ENCODE assay signal across 18 cellular contexts in the genomic region with DNA sequence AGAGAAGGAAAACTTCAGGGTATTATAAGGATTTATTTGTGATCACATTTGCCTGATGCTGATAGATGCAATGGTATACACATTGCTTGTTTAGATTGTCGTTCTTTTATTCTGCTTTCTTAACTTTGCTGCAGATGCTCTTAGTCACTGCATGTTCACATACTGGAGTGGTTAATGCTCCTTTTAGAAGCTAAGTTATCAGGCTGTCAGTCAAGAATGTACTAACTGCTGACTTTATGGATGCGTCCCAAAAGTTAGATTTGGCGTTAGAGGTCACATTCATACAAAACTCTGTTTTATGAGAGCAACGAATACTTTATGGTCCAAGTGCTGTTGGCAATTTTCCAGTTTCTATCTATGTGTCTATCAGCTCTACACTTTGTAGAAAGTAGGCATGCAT.
DNase-seq lines count a peak whose midpoint lies in the region; ATAC-seq, FAIRE-seq and TF ChIP-seq lines count a peak whose summit lies in the region.
"Had no signal": no experiment of that assay in that cellular context is flagged by ENCODE, and none has a peak within 500 bp of the region (broad histone marks: within the 10 kb centered on the region; RNA-seq: fewer than 3 reads in every experiment).

No MANE protein-coding gene starts in this region.

- TF ChIP-seq EP300 in SK-N-SH (IDR thresholded peaks at IDR 0.05; ENCODE audit: borderline replicate concordance in 1 of 2, low read depth in 1 of 2, low read length in 1 of 2): no peak

- H3K9me3 ChIP-seq in SK-N-SH (no peaks in the 10 kb centered on the region), mesenchymal stem cell (ENCODE audit: control insufficient read depth, low read length) (peaks cover 5% of the 10 kb centered on the region)
- H3K9me3 ChIP-seq: HAP-1 had no signal

- peaks cover 17% of the 10 kb centered on the region for H3K79me1 ChIP-seq in mesenchymal stem cell (replicated peaks; ENCODE audit: low read length, poor library complexity, severe bottlenecking)

- H4K91ac ChIP-seq in mesenchymal stem cell (ENCODE audit: low read length): no peak overlapping the region

- no peak overlapping the region for H3K27ac ChIP-seq in SK-N-SH (ENCODE audit: low read depth in 2 of 2, low read length in 1 of 2)
- H3K27ac ChIP-seq in mesenchymal stem cell (ENCODE audit: low read length, poor library complexity, severe bottlenecking): no peak overlapping the region

- no peaks in the 10 kb centered on the region for H3K36me3 ChIP-seq in SK-N-SH (replicated peaks in 1 of 2; ENCODE audit: control insufficient read depth in 1 of 2, insufficient read depth in 2 of 2, low read length in 1 of 2)
- no peaks in the 10 kb centered on the region for H3K36me3 ChIP-seq in mesenchymal stem cell (ENCODE audit: control insufficient read depth in 1 of 2, insufficient read depth in 2 of 2, low read depth in 1 of 2, low read length in 2 of 2)
- H3K36me3 ChIP-seq: HAP-1 had no signal

- ATAC-seq in GM21529 (IDR thresholded peaks at IDR 0.05; ENCODE audit: unreplicated experiment): no peak
- ATAC-seq: activated CD4-positive, CD25-positive, alpha-beta regulatory T cell treated with anti-CD3 and anti-CD28 coated beads, Interleukin-2, amount 50 U/mL, for 24 hours; sciatic nerve had no signal

- no peak overlapping the region for H2BK12ac ChIP-seq in mesenchymal stem cell (ENCODE audit: low read length in 2 of 2)

- 78% methylated on average over 4 of the region's 4 CpGs for WGBS in SK-N-SH (ENCODE audit: low lambda C conversion rate)
- 50% methylated on average over 2 of the region's 4 CpGs for WGBS in mesenchymal stem cell

- H3K4me2 ChIP-seq in SK-N-SH (no peak overlapping the region), mesenchymal stem cell (ENCODE audit: low read length, poor library complexity, severe bottlenecking) (no peak overlapping the region)

- TF ChIP-seq CTCF in SK-N-SH (IDR thresholded peaks at IDR 0.05) (no peak), fibroblast of mammary gland (conservative IDR thresholded peaks at IDR 0.05; ENCODE audit: control insufficient read depth, insufficient read depth, low read depth, low read length) (no peak)

- H2BK5ac ChIP-seq in mesenchymal stem cell (ENCODE audit: low read depth, low read length, poor library complexity, severe bottlenecking): no peak overlapping the region

- H2AK5ac ChIP-seq in mesenchymal stem cell (ENCODE audit: low read length, severe bottlenecking): no peak overlapping the region

- H3K9ac ChIP-seq in SK-N-SH (no peak overlapping the region), mesenchymal stem cell (ENCODE audit: low read length) (no peak overlapping the region)

- H3K23ac ChIP-seq in mesenchymal stem cell (ENCODE audit: low read length in 2 of 2): no peak overlapping the region

- FAIRE-seq in GM19239 (lab: Jason Lieb, UNC): peak; percentile 53

- no peak overlapping the region for H2BK15ac ChIP-seq in mesenchymal stem cell (ENCODE audit: low read depth, poor library complexity, severe bottlenecking)

- no peaks in the 10 kb centered on the region for H3K27me3 ChIP-seq in SK-N-SH (ENCODE audit: insufficient read depth)
- H3K27me3 ChIP-seq in mesenchymal stem cell (ENCODE audit: control insufficient read depth in 1 of 2, insufficient read depth in 1 of 2, low read length in 2 of 2): no peaks in the 10 kb centered on the region

- no peaks in the 10 kb centered on the region for H4K20me1 ChIP-seq in SK-N-SH (ENCODE audit: insufficient read depth)

- H3K4me3 ChIP-seq in SK-N-SH (ENCODE audit: low read depth in 2 of 2, low read length in 1 of 2): no peak overlapping the region
- H3K4me3 ChIP-seq in fibroblast of mammary gland (ENCODE audit: control insufficient read depth, low read depth, low read length): no peak overlapping the region
- no peak overlapping the region for H3K4me3 ChIP-seq in mesenchymal stem cell (ENCODE audit: insufficient read depth in 1 of 2, low read depth in 1 of 2, low read length in 2 of 2)
- H3K4me3 ChIP-seq: HAP-1, lung had no signal

- no peak overlapping the region for H4K8ac ChIP-seq in mesenchymal stem cell (ENCODE audit: low read length)

- H3K4me1 ChIP-seq in SK-N-SH (ENCODE audit: control insufficient read depth in 1 of 2, insufficient read depth in 2 of 2, low read depth in 1 of 2, low read length in 1 of 2) (peaks cover 0 to 17% of the 10 kb centered on the region in 2 experiments; a peak in 3 of 4 replicates), mesenchymal stem cell (ENCODE audit: control insufficient read depth, insufficient read depth, low read depth, low read length) (peaks cover 2% of the 10 kb centered on the region)

- POLR2A ChIA-PET in SK-N-SH (lab: Yijun Ruan, JAX): no interaction called here

- no peak overlapping the region for H3K18ac ChIP-seq in mesenchymal stem cell (ENCODE audit: low read depth in 1 of 2, low read length in 2 of 2)

- H3K79me2 ChIP-seq in SK-N-SH (ENCODE audit: insufficient read depth): no peaks in the 10 kb centered on the region

- DNase-seq in GM19239 (ENCODE audit: insufficient read length, low spot score): no peak
- no peak for DNase-seq in SK-N-SH
- peak; percentile 68 for DNase-seq in fibroblast of mammary gland (ENCODE audit: low read depth)
- peak; percentile 41 for DNase-seq in mesenchymal stem cell
- DNase-seq in NCI-H82 (lab: John Stamatoyannopoulos, UW): no peak
- DNase-seq in cerebellar cortex (ENCODE audit: low spot score): no peak
- DNase-seq in activated CD4-positive, alpha-beta T cell treated with anti-CD3 and anti-CD28 coated beads, Interleukin-2, amount 50 U/mL, for 1 hour: no peak
- DNase-seq: foreskin melanocyte; Kasumi-1; naive B cell; NCI-H69; OCI-M1; stimulated activated naive CD4-positive, alpha-beta T cell had no signal

- H3K9me2 ChIP-seq in SK-N-SH: no peaks in the 10 kb centered on the region

- H3K14ac ChIP-seq in mesenchymal stem cell (ENCODE audit: low read length in 2 of 2): no peak overlapping the region

- no peaks in the 10 kb centered on the region for H3F3A ChIP-seq in SK-N-SH (replicated peaks; ENCODE audit: insufficient read depth)

- H2BK120ac ChIP-seq in mesenchymal stem cell (ENCODE audit: low read depth, low read length): no peak overlapping the region

- CTCF ChIA-PET in SK-N-SH (lab: Yijun Ruan, JAX): interaction anchor here (0.6 to 2.5 kb wide), 9 partner anchors 8 to 447 kb away, joined by 3 to 13 read pairs (median 5); no protein-coding TSS in a partner anchor

- TF ChIP-seq RAD21 in SK-N-SH (IDR thresholded peaks at IDR 0.05; ENCODE audit: low read length): no peak

- H3K4ac ChIP-seq in mesenchymal stem cell (ENCODE audit: low read depth in 1 of 2, low read length in 2 of 2): no peak overlapping the region

- H2AFZ ChIP-seq in SK-N-SH (ENCODE audit: low read depth): no peak overlapping the region
- H2AFZ ChIP-seq in mesenchymal stem cell (ENCODE audit: low read depth, low read length): no peak overlapping the region

TF ChIP-seq in SK-N-SH, 30 proteins besides CTCF, POLR2A, EP300 and RAD21 (continues in another document):
- TF ChIP-seq TCF12 (IDR thresholded peaks at IDR 0.05) (peak; percentile 48; the same call in 1 of the 2 replicates), POLR2AphosphoS5 (IDR thresholded peaks at IDR 0.05; ENCODE audit: low read depth, low read length) (no peak), RFX5 (IDR thresholded peaks at IDR 0.05; ENCODE audit: low read length) (no peak), SMC3 (IDR thresholded peaks at IDR 0.05; ENCODE audit: low read depth, low read length) (no peak), NFIC (IDR thresholded peaks at IDR 0.05; ENCODE audit: borderline replicate concordance) (peak; percentile 10; the same call in 1 of the 2 replicates), RXRA (IDR thresholded peaks at IDR 0.05; ENCODE audit: borderline replicate concordance, low read depth) (no peak), CHD2 (IDR thresholded peaks at IDR 0.05; ENCODE audit: low read length, partially characterized antibody) (no peak), MEF2A (IDR thresholded peaks at IDR 0.05; ENCODE audit: borderline replicate concordance, low read depth) (no peak), TEAD4 (IDR thresholded peaks at IDR 0.05; ENCODE audit: borderline replicate concordance, insufficient read depth) (no peak), JUND (IDR thresholded peaks at IDR 0.05) (no peak)
- TF ChIP-seq, protein P1, sequence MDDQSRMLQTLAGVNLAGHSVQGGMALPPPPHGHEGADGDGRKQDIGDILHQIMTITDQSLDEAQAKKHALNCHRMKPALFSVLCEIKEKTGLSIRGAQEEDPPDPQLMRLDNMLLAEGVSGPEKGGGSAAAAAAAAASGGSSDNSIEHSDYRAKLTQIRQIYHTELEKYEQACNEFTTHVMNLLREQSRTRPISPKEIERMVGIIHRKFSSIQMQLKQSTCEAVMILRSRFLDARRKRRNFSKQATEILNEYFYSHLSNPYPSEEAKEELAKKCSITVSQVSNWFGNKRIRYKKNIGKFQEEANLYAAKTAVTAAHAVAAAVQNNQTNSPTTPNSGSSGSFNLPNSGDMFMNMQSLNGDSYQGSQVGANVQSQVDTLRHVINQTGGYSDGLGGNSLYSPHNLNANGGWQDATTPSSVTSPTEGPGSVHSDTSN (IDR thresholded peaks at IDR 0.05): peak; percentile 80
- TF ChIP-seq, protein P2, sequence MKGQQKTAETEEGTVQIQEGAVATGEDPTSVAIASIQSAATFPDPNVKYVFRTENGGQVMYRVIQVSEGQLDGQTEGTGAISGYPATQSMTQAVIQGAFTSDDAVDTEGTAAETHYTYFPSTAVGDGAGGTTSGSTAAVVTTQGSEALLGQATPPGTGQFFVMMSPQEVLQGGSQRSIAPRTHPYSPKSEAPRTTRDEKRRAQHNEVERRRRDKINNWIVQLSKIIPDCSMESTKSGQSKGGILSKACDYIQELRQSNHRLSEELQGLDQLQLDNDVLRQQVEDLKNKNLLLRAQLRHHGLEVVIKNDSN (IDR thresholded peaks at IDR 0.05; ENCODE audit: borderline replicate concordance, low read depth): no peak
- TF ChIP-seq, protein P3, sequence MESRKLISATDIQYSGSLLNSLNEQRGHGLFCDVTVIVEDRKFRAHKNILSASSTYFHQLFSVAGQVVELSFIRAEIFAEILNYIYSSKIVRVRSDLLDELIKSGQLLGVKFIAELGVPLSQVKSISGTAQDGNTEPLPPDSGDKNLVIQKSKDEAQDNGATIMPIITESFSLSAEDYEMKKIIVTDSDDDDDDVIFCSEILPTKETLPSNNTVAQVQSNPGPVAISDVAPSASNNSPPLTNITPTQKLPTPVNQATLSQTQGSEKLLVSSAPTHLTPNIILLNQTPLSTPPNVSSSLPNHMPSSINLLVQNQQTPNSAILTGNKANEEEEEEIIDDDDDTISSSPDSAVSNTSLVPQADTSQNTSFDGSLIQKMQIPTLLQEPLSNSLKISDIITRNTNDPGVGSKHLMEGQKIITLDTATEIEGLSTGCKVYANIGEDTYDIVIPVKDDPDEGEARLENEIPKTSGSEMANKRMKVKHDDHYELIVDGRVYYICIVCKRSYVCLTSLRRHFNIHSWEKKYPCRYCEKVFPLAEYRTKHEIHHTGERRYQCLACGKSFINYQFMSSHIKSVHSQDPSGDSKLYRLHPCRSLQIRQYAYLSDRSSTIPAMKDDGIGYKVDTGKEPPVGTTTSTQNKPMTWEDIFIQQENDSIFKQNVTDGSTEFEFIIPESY (IDR thresholded peaks at IDR 0.05; ENCODE audit: borderline replicate concordance, low read depth): no peak

Comparison
In these comparisons a context has a peak if more than half of its experiments do, and no peak if none do; other contexts are left out.
1. DNase-seq: peak in fibroblast of mammary gland (single experiment) and mesenchymal stem cell (single experiment); none in GM19239 (single experiment), SK-N-SH (single experiment), NCI-H82 (single experiment), cerebellar cortex (single experiment) and activated CD4-positive, alpha-beta T cell treated with anti-CD3 and anti-CD28 coated beads, Interleukin-2, amount 50 U/mL, for 1 hour (single experiment).